8 cellular contexts compared by ENCODE assay signal in the genomic region with DNA sequence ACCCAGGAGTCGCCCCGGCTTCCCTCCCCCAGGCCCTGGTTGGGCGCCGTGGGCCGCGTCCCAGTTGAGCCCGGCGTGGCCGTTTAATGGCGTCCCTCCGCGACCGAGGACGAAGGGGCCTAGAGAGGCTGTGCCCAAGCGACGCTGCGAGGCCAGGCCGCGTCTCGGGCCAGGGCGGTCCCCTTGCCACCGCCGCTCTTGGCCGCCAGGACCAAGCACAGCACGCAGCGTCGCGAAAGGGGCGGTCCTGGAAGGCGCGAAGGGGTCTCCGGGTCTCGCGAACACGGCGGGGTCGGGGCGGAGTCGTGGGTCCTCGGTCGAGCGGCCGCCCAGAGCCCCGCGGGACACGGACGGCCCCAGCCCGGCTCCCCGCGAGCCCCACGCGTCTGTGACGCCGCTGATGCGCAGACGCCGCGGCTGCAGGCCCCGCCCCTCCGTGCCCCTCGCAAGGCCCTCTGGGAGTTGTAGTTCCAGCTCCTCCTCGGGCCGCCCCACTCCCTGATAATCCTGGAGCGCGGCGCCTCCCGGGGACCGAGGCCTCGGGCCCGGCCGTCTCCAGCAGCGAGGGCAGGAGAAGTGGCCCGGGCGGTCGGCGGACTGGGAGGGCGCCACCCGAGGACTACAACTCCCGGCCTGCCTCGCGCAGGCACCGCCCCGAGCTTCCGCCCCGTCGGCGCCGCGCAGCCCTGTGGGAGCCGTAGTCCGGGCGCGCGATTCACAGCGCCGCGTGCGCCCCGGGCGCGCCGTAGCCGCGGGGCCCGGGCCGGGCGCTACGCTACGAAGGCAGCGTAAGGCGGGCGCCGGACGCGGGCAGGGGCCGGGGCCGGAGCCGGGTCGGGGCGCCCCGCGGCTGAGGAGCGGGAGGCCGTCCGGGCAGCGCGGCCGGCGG. TPM values are rescaled to one million over a fixed set of nuclear protein-coding genes. Genes with fewer than 3 reads are reported as not detected.
DNase-seq lines count a peak whose midpoint lies in the region; ATAC-seq and TF ChIP-seq lines count a peak whose summit lies in the region.

A gene (plus strand): TSS at position 698 of the 889 bp plus-strand sequence. CDS start 19,127 bp downstream, outside the sequence.

- H3K4me1 Mint-ChIP-seq in CD8-positive, alpha-beta memory T cell: peaks cover 33 to 44% (median 36%) of the 10 kb centered on the region in 3 donors
- H3K4me1 Mint-ChIP-seq in activated CD8-positive, alpha-beta memory T cell treated with anti-CD3 and anti-CD28 coated beads, Interleukin-2, amount 10 ng/mL, durations not matched to agents 7 days and 5 days: peaks cover 49% of the 10 kb centered on the region

- POLR2A ChIA-PET in CD8-positive, alpha-beta memory T cell (lab: Charles Lee): interaction anchor here (0.8 to 1.3 kb wide), 4 partner anchors 61 to 169 kb away, joined by 3 to 10 read pairs (median 3); a partner anchor contains a TSS

- no peaks in the 10 kb centered on the region for H3K9me3 Mint-ChIP-seq in CD8-positive, alpha-beta memory T cell
- H3K9me3 Mint-ChIP-seq in activated CD8-positive, alpha-beta memory T cell treated with anti-CD3 and anti-CD28 coated beads, Interleukin-2, amount 10 ng/mL, durations not matched to agents 7 days and 5 days (ENCODE audit: low read depth): no peaks in the 10 kb centered on the region

- H3K4me1 ChIP-seq in CD8-positive, alpha-beta memory T cell (ENCODE audit: insufficient read depth, low read length): peaks cover 35% of the 10 kb centered on the region
- H3K4me1 ChIP-seq in endocrine pancreas (ENCODE audit: control insufficient read depth, insufficient read depth, low read length) (no peaks in the 10 kb centered on the region), mesodermal cell (ENCODE audit: control insufficient read depth, insufficient read depth, low read length, poor library complexity, severe bottlenecking) (peaks cover 15% of the 10 kb centered on the region)

- H3K36me3 Mint-ChIP-seq in CD8-positive, alpha-beta memory T cell: peaks cover 0 to 8% (median 0%) of the 10 kb centered on the region in 3 donors
- peaks cover 2% of the 10 kb centered on the region for H3K36me3 Mint-ChIP-seq in activated CD8-positive, alpha-beta memory T cell treated with anti-CD3 and anti-CD28 coated beads, Interleukin-2, amount 10 ng/mL, durations not matched to agents 7 days and 5 days

- H3K27me3 ChIP-seq in CD8-positive, alpha-beta memory T cell (ENCODE audit: insufficient read depth, low read length, poor library complexity, severe bottlenecking): no peaks in the 10 kb centered on the region
- H3K27me3 ChIP-seq in endocrine pancreas (ENCODE audit: control insufficient read depth, insufficient read depth, low read length): no peaks in the 10 kb centered on the region

- peak within 1 kb of the TSS; percentile 82 for H3K9ac ChIP-seq in endocrine pancreas (ENCODE audit: control insufficient read depth, insufficient read depth, low read length)

- peak; percentile 78 to 89 (median 87) for DNase-seq in CD8-positive, alpha-beta memory T cell
- DNase-seq in GM20000 (ENCODE audit: low spot score) (peak; percentile 97), HT-29 (ENCODE audit: low spot score) (peak; percentile 86), NOMO-1 treated with dmso at 0.1 percent for 144 hours (lab: John Stamatoyannopoulos, UW; ENCODE audit: unreplicated experiment) (peak; percentile 79)
- peak; percentile 89 for DNase-seq in activated CD8-positive, alpha-beta memory T cell treated with anti-CD3 and anti-CD28 coated beads, Interleukin-2, amount 10 ng/mL, durations not matched to agents 7 days and 5 days
- peak; percentile 73 to 79 for DNase-seq in stimulated activated CD8-positive, alpha-beta memory T cell treated with anti-CD3 and anti-CD28 coated beads, Interleukin-15, amount 100 ng/mL, for 4 hours (ENCODE audit: low read depth in 2 of 2)

- peak within 1 kb of the TSS; percentile 93 to 97 (median 93) for H3K4me3 Mint-ChIP-seq in CD8-positive, alpha-beta memory T cell
- H3K4me3 Mint-ChIP-seq in activated CD8-positive, alpha-beta memory T cell treated with anti-CD3 and anti-CD28 coated beads, Interleukin-2, amount 10 ng/mL, durations not matched to agents 7 days and 5 days: peak within 1 kb of the TSS; percentile 92

- TF ChIP-seq CTCF in GM20000 (IDR thresholded peaks at IDR 0.05; ENCODE audit: extremely low read depth, missing control alignments): no peak

- WGBS in mesodermal cell (ENCODE audit: insufficient coverage in 2 of 2), 2 experiments: 1% methylated on average over 96 to 118 of the region's 129 CpGs

- H3K4me3 ChIP-seq in CD8-positive, alpha-beta memory T cell (ENCODE audit: low read length): peak within 1 kb of the TSS; percentile 87
- peak within 1 kb of the TSS; percentile 3 for H3K4me3 ChIP-seq in endocrine pancreas (ENCODE audit: control insufficient read depth, insufficient read depth, low read length)
- peak within 1 kb of the TSS; percentile 76 for H3K4me3 ChIP-seq in mesodermal cell (ENCODE audit: extremely low read depth, insufficient read depth, low read length, poor library complexity, severe bottlenecking)

- ATAC-seq in activated CD8-positive, alpha-beta memory T cell treated with anti-CD3 and anti-CD28 coated beads, Interleukin-2, amount 10 ng/mL, durations not matched to agents 7 days and 5 days: peak; percentile 77

- H3K27ac Mint-ChIP-seq in CD8-positive, alpha-beta memory T cell: peak within 1 kb of the TSS; percentile 88 to 99 (median 94)
- H3K27ac Mint-ChIP-seq in activated CD8-positive, alpha-beta memory T cell treated with anti-CD3 and anti-CD28 coated beads, Interleukin-2, amount 10 ng/mL, durations not matched to agents 7 days and 5 days: peak within 1 kb of the TSS; percentile 96

- H3K27me3 Mint-ChIP-seq in CD8-positive, alpha-beta memory T cell: peaks cover 0 to 1% of the 10 kb centered on the region in 2 donors
- H3K27me3 Mint-ChIP-seq in activated CD8-positive, alpha-beta memory T cell treated with anti-CD3 and anti-CD28 coated beads, Interleukin-2, amount 10 ng/mL, durations not matched to agents 7 days and 5 days: no peaks in the 10 kb centered on the region

- H3K27ac ChIP-seq in CD8-positive, alpha-beta memory T cell (ENCODE audit: low read depth, low read length): peak within 1 kb of the TSS; percentile 81
- H3K27ac ChIP-seq in mesodermal cell (ENCODE audit: low read depth, low read length, severe bottlenecking): peak within 1 kb of the TSS; percentile 93

- no peaks in the 10 kb centered on the region for H3K9me3 ChIP-seq in CD8-positive, alpha-beta memory T cell (ENCODE audit: low read length)
- H3K9me3 ChIP-seq in endocrine pancreas (ENCODE audit: control insufficient read depth, low read length): no peaks in the 10 kb centered on the region
- H3K9me3 ChIP-seq in mesodermal cell (ENCODE audit: control insufficient read depth, low read length): no peaks in the 10 kb centered on the region

- no peaks in the 10 kb centered on the region for H3K36me3 ChIP-seq in CD8-positive, alpha-beta memory T cell (ENCODE audit: insufficient read depth, low read length)
- H3K36me3 ChIP-seq in endocrine pancreas (ENCODE audit: control insufficient read depth, insufficient read depth, low read length) (no peaks in the 10 kb centered on the region), mesodermal cell (ENCODE audit: control insufficient read depth, insufficient read depth, low read length) (peaks cover 22% of the 10 kb centered on the region)

- CTCF ChIA-PET in CD8-positive, alpha-beta memory T cell (lab: Charles Lee): interaction anchor here (1.1 kb wide), 1 partner anchor 9 kb away, joined by 3 read pairs; no protein-coding TSS in a partner anchor
- CTCF ChIA-PET in activated CD8-positive, alpha-beta memory T cell treated with anti-CD3 and anti-CD28 coated beads, Interleukin-2, amount 10 ng/mL, durations not matched to agents 7 days and 5 days (lab: Charles Lee): interaction anchor here (1.2 to 2.5 kb wide), 4 partner anchors 12 to 145 kb away, joined by 3 to 7 read pairs (median 4); a partner anchor contains a TSS

RNA-seq across cellular contexts. Expression of the gene that starts here (rescaled TPM):
- total RNA-seq in CD8-positive, alpha-beta memory T cell: 10 to 100 TPM; 91.9 to 98.6 TPM
- 15.5 TPM for polyA plus RNA-seq in CD8-positive, alpha-beta memory T cell
- 161 and 180 TPM in 2 replicates for total RNA-seq in HT-29 (2014; rRNA removed; shearing (Covaris generic))
- total RNA-seq in activated CD8-positive, alpha-beta memory T cell treated with anti-CD3 and anti-CD28 coated beads, Interleukin-2, amount 10 ng/mL, durations not matched to agents 7 days and 5 days: 100 to 1,000 TPM; 113 to 121 TPM
- 23.8 TPM for polyA plus RNA-seq in mesodermal cell (2013, experiment 1 of 2)
- polyA plus RNA-seq in mesodermal cell (2013, experiment 2 of 2): 20.1 TPM

Comparison
In these comparisons a context has a peak if more than half of its experiments do, and no peak if none do; other contexts are left out.
1. Peak in every context shown above with its lines: DNase-seq, ATAC-seq, H3K4me3 ChIP-seq and H3K27ac ChIP-seq.
2. H3K4me3 ChIP-seq: peak in every context shown above with its lines; median percentile 87 in CD8-positive, alpha-beta memory T cell; 76 in mesodermal cell; 3 in endocrine pancreas.